ENCODE assay signal across 17 cellular contexts in the genomic region with DNA sequence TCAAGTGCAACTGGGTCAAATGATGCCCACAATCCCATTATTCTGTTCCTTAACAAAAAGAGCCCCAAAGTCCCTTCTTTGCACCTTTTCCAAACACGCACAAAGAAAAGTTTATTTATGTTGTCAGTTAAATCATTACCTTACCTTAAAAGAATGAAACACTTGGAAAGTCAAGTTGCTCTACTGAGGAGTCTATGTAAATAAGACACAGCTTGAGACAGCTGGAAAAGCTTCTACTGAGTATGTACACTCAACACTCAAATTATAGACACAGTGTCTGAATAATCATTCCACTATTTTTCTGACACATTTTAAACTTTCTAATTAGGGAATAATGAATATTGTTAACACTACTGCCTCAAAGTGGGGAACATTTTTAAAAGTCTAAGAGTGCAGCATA. TPM values are rescaled to one million over a fixed set of nuclear protein-coding genes. Genes with fewer than 3 reads are reported as not detected.
DNase-seq lines count a peak whose midpoint lies in the region; ATAC-seq and TF ChIP-seq lines count a peak whose summit lies in the region.
"Had no signal": no experiment of that assay in that cellular context is flagged by ENCODE, and none has a peak within 500 bp of the region (broad histone marks: within the 10 kb centered on the region; RNA-seq: fewer than 3 reads in every experiment).

No MANE protein-coding gene starts in this region.

- H3K36me3 ChIP-seq in IMR-90 (ENCODE audit: control insufficient read depth, insufficient read depth, low read length) (peaks cover 54% of the 10 kb centered on the region), esophagus muscularis mucosa (peaks cover 60 to 88% (median 88%) of the 10 kb centered on the region in 4 donors)
- H3K36me3 ChIP-seq: ovary had no signal

- H2BK15ac ChIP-seq in IMR-90 (ENCODE audit: low read depth, low read length): peak overlapping the region; percentile 71; the same call in 2 of the 3 replicates

- peak overlapping the region; percentile 91 for H4K5ac ChIP-seq in IMR-90 (ENCODE audit: low read depth, low read length)

- no CpG with 5 or more reads among the region's 1 CpG for WGBS in IMR-90 (ENCODE audit: extremely low coverage in 2 of 2, insufficient read length in 1 of 2), 2 experiments
- WGBS in esophagus muscularis mucosa: 48% methylated on average over 1 of the region's 1 CpG

- H3K4ac ChIP-seq in IMR-90 (ENCODE audit: low read depth, low read length): peak overlapping the region; percentile 91

- H3K4me1 ChIP-seq in IMR-90 (ENCODE audit: control insufficient read depth, insufficient read depth, low read length) (peaks cover 20% of the 10 kb centered on the region), esophagus muscularis mucosa (peaks cover 9 to 28% (median 23%) of the 10 kb centered on the region in 4 donors)

- CTCF ChIA-PET in IMR-90 (lab: Yijun Ruan, JAX): no interaction called here
- CTCF ChIA-PET in activated CD8-positive, alpha-beta T cell treated with anti-CD3 and anti-CD28 coated beads for 36 hours (lab: Charles Lee): no interaction called here

- TF ChIP-seq POLR2A in IMR-90 (IDR thresholded peaks at IDR 0.05; ENCODE audit: low read depth, low read length) (no peak), esophagus muscularis mucosa (IDR thresholded peaks at IDR 0.05; ENCODE audit: low read depth) (no peak)

- H3K4me2 ChIP-seq in IMR-90 (ENCODE audit: low read depth, low read length): peak overlapping the region; percentile 79; the same call in 1 of the 2 replicates

- H3K56ac ChIP-seq in IMR-90 (ENCODE audit: extremely low read depth, insufficient read depth, low read length): peak overlapping the region; percentile 45; the same call in 1 of the 2 replicates

- H3K9me3 Mint-ChIP-seq in activated CD8-positive, alpha-beta T cell treated with anti-CD3 and anti-CD28 coated beads for 36 hours: no peaks in the 10 kb centered on the region
- H3K9me3 Mint-ChIP-seq in stimulated activated effector memory CD8-positive, alpha-beta T cell treated with anti-CD3 and anti-CD28 coated beads, Interleukin-12 subunit alpha, Interleukin-12 subunit beta, amount 100 ng/mL, for 72 hours: no peaks in the 10 kb centered on the region
- H3K9me3 Mint-ChIP-seq in naive thymus-derived CD8-positive, alpha-beta T cell: no peaks in the 10 kb centered on the region

- H3K9me1 ChIP-seq in IMR-90 (ENCODE audit: insufficient read depth, low read length): peaks cover 20% of the 10 kb centered on the region

- peak overlapping the region; percentile 41; the same call in 1 of the 2 replicates for H2AK5ac ChIP-seq in IMR-90 (ENCODE audit: low read depth, low read length)

- DNase-seq in IMR-90 (peak; percentile 28), esophagus muscularis mucosa (ENCODE audit: extremely low spot score) (no peak), SIG-M5 (lab: John Stamatoyannopoulos, UW) (no peak)
- DNase-seq in activated CD8-positive, alpha-beta T cell treated with anti-CD3 and anti-CD28 coated beads for 36 hours: no peak
- DNase-seq in stimulated activated effector memory CD8-positive, alpha-beta T cell treated with anti-CD3 and anti-CD28 coated beads, Interleukin-12 subunit alpha, Interleukin-12 subunit beta, amount 100 ng/mL, for 72 hours (ENCODE audit: low spot score in 2 of 2): no peak
- DNase-seq in naive thymus-derived CD8-positive, alpha-beta T cell: no peak
- DNase-seq: DMS53, erythroblast, gastrocnemius medialis, kidney, NCI-H1694 treated with DMSO at 0.1 percent for 48 hours, NCI-H82, ovary, right cardiac atrium, T1000 had no signal

- peak overlapping the region; percentile 78 for H2BK120ac ChIP-seq in IMR-90 (ENCODE audit: low read depth, low read length)

- H3K9ac ChIP-seq in IMR-90 (ENCODE audit: low read depth, low read length): peak overlapping the region; percentile 35; the same call in 1 of the 2 replicates

- H2BK5ac ChIP-seq in IMR-90 (ENCODE audit: low read depth, low read length, poor library complexity, severe bottlenecking): peak overlapping the region; percentile 96

- no peak overlapping the region for H3K4me3 Mint-ChIP-seq in activated CD8-positive, alpha-beta T cell treated with anti-CD3 and anti-CD28 coated beads for 36 hours
- no peak overlapping the region for H3K4me3 Mint-ChIP-seq in stimulated activated effector memory CD8-positive, alpha-beta T cell treated with anti-CD3 and anti-CD28 coated beads, Interleukin-12 subunit alpha, Interleukin-12 subunit beta, amount 100 ng/mL, for 72 hours
- H3K4me3 Mint-ChIP-seq in naive thymus-derived CD8-positive, alpha-beta T cell: no peak overlapping the region

- H3K36me3 Mint-ChIP-seq in activated CD8-positive, alpha-beta T cell treated with anti-CD3 and anti-CD28 coated beads for 36 hours (ENCODE audit: low read depth): peaks cover 70% of the 10 kb centered on the region
- H3K36me3 Mint-ChIP-seq in stimulated activated effector memory CD8-positive, alpha-beta T cell treated with anti-CD3 and anti-CD28 coated beads, Interleukin-12 subunit alpha, Interleukin-12 subunit beta, amount 100 ng/mL, for 72 hours: peaks cover 100% of the 10 kb centered on the region
- peaks cover 6 to 98% (median 22%) of the 10 kb centered on the region in 3 donors for H3K36me3 Mint-ChIP-seq in naive thymus-derived CD8-positive, alpha-beta T cell

- dilution Hi-C loops in IMR-90 (cut with HindIII; ENCODE audit: low sequenced_read_pairs, unreplicated experiment): no loop called here

- H3K18ac ChIP-seq in IMR-90 (ENCODE audit: low read depth, low read length): peak overlapping the region; percentile 96

- H3K9me3 ChIP-seq in IMR-90 (ENCODE audit: control insufficient read depth, insufficient read depth, low read length) (no peaks in the 10 kb centered on the region), esophagus muscularis mucosa (no peaks in the 10 kb centered on the region)
- H3K9me3 ChIP-seq: gastrocnemius medialis, ovary had no signal

- H4K20me1 ChIP-seq in IMR-90 (ENCODE audit: insufficient read depth, low read length): 0 out of 2 replicates have a peak, but pooled peaks cover 6% of the 10 kb centered on the region

- intact Hi-C loops in IMR-90 (cut with micrococcal nuclease) (no loop called here), esophagus muscularis mucosa (cut with DNase I) (no loop called here)
- intact Hi-C loops in activated CD8-positive, alpha-beta T cell treated with anti-CD3 and anti-CD28 coated beads for 36 hours (cut with micrococcal nuclease): no loop called here

- H3K27me3 ChIP-seq in IMR-90 (ENCODE audit: control insufficient read depth, insufficient read depth, low read length) (no peaks in the 10 kb centered on the region), esophagus muscularis mucosa (no peaks in the 10 kb centered on the region)
- H3K27me3 ChIP-seq: gastrocnemius medialis, ovary had no signal

- H3K14ac ChIP-seq in IMR-90 (replicated peaks; ENCODE audit: low read depth, low read length): peak overlapping the region; percentile 88

- no peak overlapping the region for H3K4me3 ChIP-seq in IMR-90 (ENCODE audit: insufficient read depth, low read depth, low read length)
- no peak overlapping the region for H3K4me3 ChIP-seq in esophagus muscularis mucosa
- H3K4me3 ChIP-seq: gastrocnemius medialis, ovary had no signal

- peaks cover 27 to 76% of the 10 kb centered on the region in 2 experiments for H3K79me1 ChIP-seq in IMR-90 (ENCODE audit: low read depth in 1 of 2, low read length in 2 of 2)

- peak overlapping the region; percentile 91 for H3K23ac ChIP-seq in IMR-90 (ENCODE audit: low read depth, low read length)

- POLR2A ChIA-PET in IMR-90 (lab: Charles Lee; ENCODE audit: unreplicated experiment): no interaction called here
- POLR2A ChIA-PET in activated CD8-positive, alpha-beta T cell treated with anti-CD3 and anti-CD28 coated beads for 36 hours (lab: Charles Lee): interaction anchor here (1.1 to 1.6 kb wide), 3 partner anchors 8 to 21 kb away, joined by 3 to 5 read pairs (median 4); no protein-coding TSS in a partner anchor
- POLR2A ChIA-PET in naive thymus-derived CD8-positive, alpha-beta T cell (lab: Charles Lee): no interaction called here

- peaks cover 60% of the 10 kb centered on the region for H3K4me1 Mint-ChIP-seq in activated CD8-positive, alpha-beta T cell treated with anti-CD3 and anti-CD28 coated beads for 36 hours (ENCODE audit: low read depth)
- peaks cover 29% of the 10 kb centered on the region for H3K4me1 Mint-ChIP-seq in stimulated activated effector memory CD8-positive, alpha-beta T cell treated with anti-CD3 and anti-CD28 coated beads, Interleukin-12 subunit alpha, Interleukin-12 subunit beta, amount 100 ng/mL, for 72 hours
- peaks cover 18 to 57% (median 35%) of the 10 kb centered on the region in 4 donors for H3K4me1 Mint-ChIP-seq in naive thymus-derived CD8-positive, alpha-beta T cell

- H4K91ac ChIP-seq in IMR-90 (ENCODE audit: insufficient read depth, low read depth, low read length): peak overlapping the region; percentile 79

- H2BK20ac ChIP-seq in IMR-90 (ENCODE audit: low read depth, low read length): peak overlapping the region; percentile 49

- no peak overlapping the region for H2AK9ac ChIP-seq in IMR-90 (replicated peaks; ENCODE audit: low read depth, low read length, poor library complexity)

- H3K27me3 Mint-ChIP-seq in activated CD8-positive, alpha-beta T cell treated with anti-CD3 and anti-CD28 coated beads for 36 hours: no peaks in the 10 kb centered on the region
- no peaks in the 10 kb centered on the region for H3K27me3 Mint-ChIP-seq in naive thymus-derived CD8-positive, alpha-beta T cell

- in situ Hi-C loops in IMR-90 (cut with MboI; ENCODE audit: low sequenced_read_pairs): no loop called here

- peak overlapping the region; percentile 67 for H3K27ac Mint-ChIP-seq in activated CD8-positive, alpha-beta T cell treated with anti-CD3 and anti-CD28 coated beads for 36 hours
- H3K27ac Mint-ChIP-seq in stimulated activated effector memory CD8-positive, alpha-beta T cell treated with anti-CD3 and anti-CD28 coated beads, Interleukin-12 subunit alpha, Interleukin-12 subunit beta, amount 100 ng/mL, for 72 hours: peak overlapping the region; percentile 87
- H3K27ac Mint-ChIP-seq in naive thymus-derived CD8-positive, alpha-beta T cell: peak overlapping the region in 1 of 10 donors; percentile 45

- peak; percentile 35 for ATAC-seq in IMR-90 (ENCODE audit: low read depth)
- ATAC-seq in activated CD8-positive, alpha-beta T cell treated with anti-CD3 and anti-CD28 coated beads for 36 hours: no peak
- ATAC-seq in stimulated activated effector memory CD8-positive, alpha-beta T cell treated with anti-CD3 and anti-CD28 coated beads, Interleukin-12 subunit alpha, Interleukin-12 subunit beta, amount 100 ng/mL, for 72 hours: no peak
- ATAC-seq in naive thymus-derived CD8-positive, alpha-beta T cell: no peak
- ATAC-seq in GM18498 (IDR thresholded peaks at IDR 0.05; ENCODE audit: unreplicated experiment): no peak
- ATAC-seq: gastrocnemius medialis, right cardiac atrium had no signal

- H3K27ac ChIP-seq in IMR-90 (ENCODE audit: insufficient read depth, low read length) (peak overlapping the region; percentile 79), esophagus muscularis mucosa (replicated peaks in 1 of 4) (peak overlapping the region; percentile 16 to 65 (median 35))
- H3K27ac ChIP-seq: gastrocnemius medialis, ovary had no signal

- no peak overlapping the region for H2AFZ ChIP-seq in IMR-90 (replicated peaks; ENCODE audit: low read length, poor library complexity)

- TF ChIP-seq RAD21 in IMR-90 (IDR thresholded peaks at IDR 0.05; ENCODE audit: low read length): no peak

- no TSS peak for BruUV-seq in IMR-90 (replicated peaks; lab: Mats Ljungman, UMichigan)

- TF ChIP-seq EP300 in esophagus muscularis mucosa (IDR thresholded peaks at IDR 0.05): no peak

- peak overlapping the region; percentile 73 to 97 for H4K8ac ChIP-seq in IMR-90 (ENCODE audit: low read depth in 2 of 2, low read length in 2 of 2)

- TF ChIP-seq CTCF in IMR-90 (conservative IDR thresholded peaks at IDR 0.05; ENCODE audit: low read depth, low read length) (no peak), esophagus muscularis mucosa (IDR thresholded peaks at IDR 0.05) (no peak)
- TF ChIP-seq CTCF in activated CD8-positive, alpha-beta T cell treated with anti-CD3 and anti-CD28 coated beads for 36 hours (IDR thresholded peaks at IDR 0.05): no peak

RNA-seq across cellular contexts. Expression of gene PHLDA2, which starts 21.6 kb away (rescaled TPM):
- total RNA-seq in IMR-90 (2012; rRNA removed) (3.8 and 4.4 TPM in 2 replicates), esophagus muscularis mucosa (1 to 10 TPM in 2 of 4 donors, under 1 TPM in 2; 0.83 to 2.3 (median 1.3) TPM)
- 89.0 and 154 TPM in 2 replicates for polyA plus RNA-seq in IMR-90 (2012; rRNA removed)
- 190 and 339 TPM in 2 replicates for polyA plus RNA-seq in IMR-90 (2012; cell fraction: cytosol; rRNA removed)
- polyA plus RNA-seq in IMR-90 (2012; cell fraction: nucleus; rRNA removed; ENCODE audit: low replicate concordance): 56.3 and 191 TPM in 2 replicates
- 1 to 10 TPM; 3.6 to 3.7 TPM for total RNA-seq in activated CD8-positive, alpha-beta T cell treated with anti-CD3 and anti-CD28 coated beads for 36 hours
- under 1 TPM; 0.69 to 0.83 TPM for total RNA-seq in naive thymus-derived CD8-positive, alpha-beta T cell
- not detected for polyA plus RNA-seq in naive thymus-derived CD8-positive, alpha-beta T cell
- total RNA-seq: temporal lobe had no signal

RNA-seq across cellular contexts. Expression of gene NAP1L4, which starts 41.3 kb away (rescaled TPM):
- 71.5 and 80.8 TPM in 2 replicates for total RNA-seq in IMR-90 (2012; rRNA removed)
- 57.3 and 80.7 TPM in 2 replicates for polyA plus RNA-seq in IMR-90 (2012; rRNA removed)
- polyA plus RNA-seq in IMR-90 (2012; cell fraction: cytosol; rRNA removed): 50.3 and 75.4 TPM in 2 replicates
- 71.1 and 101 TPM in 2 replicates for polyA plus RNA-seq in IMR-90 (2012; cell fraction: nucleus; rRNA removed; ENCODE audit: low replicate concordance)
- 100 to 1,000 TPM; 212 to 223 TPM for total RNA-seq in activated CD8-positive, alpha-beta T cell treated with anti-CD3 and anti-CD28 coated beads for 36 hours
- 100 to 1,000 TPM in 3 of 4 donors, 10 to 100 TPM in 1; 90.0 to 148 (median 125) TPM for total RNA-seq in esophagus muscularis mucosa
- total RNA-seq in naive thymus-derived CD8-positive, alpha-beta T cell: 100 to 1,000 TPM; 455 to 471 TPM
- 100 to 1,000 TPM; 169 to 207 (median 201) TPM for polyA plus RNA-seq in naive thymus-derived CD8-positive, alpha-beta T cell
